8 cellular contexts compared by ENCODE assay signal in the genomic region with DNA sequence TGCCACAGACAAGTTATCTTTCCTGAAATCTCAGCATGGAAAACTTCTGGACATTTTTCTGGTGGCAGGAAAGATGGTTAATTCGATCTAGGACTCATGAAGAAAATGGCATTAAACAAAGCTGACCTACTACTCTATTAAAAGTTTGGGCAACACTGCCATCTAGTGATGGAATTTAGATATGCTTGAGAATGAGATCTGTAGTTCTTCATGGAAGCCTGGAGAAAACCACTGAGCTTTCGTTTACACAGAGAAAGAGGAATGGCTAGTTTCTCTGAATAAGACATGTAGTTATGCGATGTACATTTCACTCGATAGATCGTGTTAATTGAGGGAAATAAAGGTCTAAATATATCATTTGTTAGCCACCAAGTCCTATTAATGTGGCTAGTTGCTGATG. TPM values are rescaled to one million over a fixed set of nuclear protein-coding genes. Genes with fewer than 3 reads are reported as not detected.
DNase-seq lines count a peak whose midpoint lies in the region; ATAC-seq, FAIRE-seq and TF ChIP-seq lines count a peak whose summit lies in the region.

No MANE protein-coding gene starts in this region.

- POLR2A ChIA-PET in A549 (lab: Yijun Ruan, JAX) = no interaction called here
- POLR2A ChIA-PET in SK-N-SH (lab: Yijun Ruan, JAX) = no interaction called here

- H3K27me3 ChIP-seq in GM06990 (replicated peaks; ENCODE audit: control insufficient read depth, insufficient read depth, low read length) = no peaks in the 10 kb centered on the region; the same call in 1 of the 2 replicates
- H3K27me3 ChIP-seq in SK-N-SH (ENCODE audit: insufficient read depth) = peaks cover 7% of the 10 kb centered on the region; the same call in 1 of the 2 replicates
- peaks cover 20% of the 10 kb centered on the region for H3K27me3 ChIP-seq in osteoblast (ENCODE audit: insufficient read depth, low read length)

- H3K4me3 ChIP-seq in A549 (no peak overlapping the region), GM06990 (replicated peaks; ENCODE audit: low read depth, low read length) (no peak overlapping the region), SK-N-SH (ENCODE audit: low read depth in 2 of 2, low read length in 1 of 2) (no peak overlapping the region), fibroblast of mammary gland (ENCODE audit: control insufficient read depth, low read depth, low read length) (no peak overlapping the region), osteoblast (ENCODE audit: insufficient read depth, low read length) (no peak overlapping the region)

- no peaks in the 10 kb centered on the region for H3F3A ChIP-seq in SK-N-SH (replicated peaks; ENCODE audit: insufficient read depth)

- DNase-seq in A549 (ENCODE audit: low read depth in 1 of 2, low spot score in 1 of 2) (peak; percentile 33 to 54), GM06990 (ENCODE audit: extremely low read depth, insufficient read length) (peak; percentile 9), HCEC 1CT (peak; percentile 33), MV-4-11 (lab: John Stamatoyannopoulos, UW) (peak; percentile 61), SK-N-SH (peak; percentile 54), fibroblast of mammary gland (ENCODE audit: low read depth) (peak; percentile 75), osteoblast (ENCODE audit: insufficient read length, low spot score, missing footprints) (peak; percentile 72), HK-2 (ENCODE audit: unreplicated experiment) (no peak)

- H3K36me3 ChIP-seq in GM06990 (ENCODE audit: control insufficient read depth, insufficient read depth, low read length) (no peaks in the 10 kb centered on the region), SK-N-SH (replicated peaks in 1 of 2; ENCODE audit: control insufficient read depth in 1 of 2, insufficient read depth in 2 of 2, low read length in 1 of 2) (no peaks in the 10 kb centered on the region), osteoblast (ENCODE audit: insufficient read depth, low read length) (no peaks in the 10 kb centered on the region)

- H3K27ac ChIP-seq in A549 (no peak overlapping the region), SK-N-SH (ENCODE audit: low read depth in 2 of 2, low read length in 1 of 2) (no peak overlapping the region), osteoblast (ENCODE audit: low read depth, low read length) (no peak overlapping the region)

- peak; percentile 98 for FAIRE-seq in A549 (lab: Jason Lieb, UNC)

- H3K9ac ChIP-seq in SK-N-SH = no peak overlapping the region

- 5% methylated on average over 5 of the region's 5 CpGs for WGBS in A549 (ENCODE audit: missing lambda C conversion rate)
- 2% methylated on average over 5 of the region's 5 CpGs for WGBS in SK-N-SH (ENCODE audit: low lambda C conversion rate)

- peak; percentile 62 to 63; a peak in 4 of 5 replicates for TF ChIP-seq RAD21 in A549 (conservative IDR thresholded peaks at IDR 0.05 in 1 of 2, IDR thresholded peaks at IDR 0.05 in 1 of 2)
- TF ChIP-seq RAD21 in SK-N-SH (IDR thresholded peaks at IDR 0.05; ENCODE audit: low read length) = peak; percentile 79

- TF ChIP-seq CTCF in A549 (IDR thresholded peaks at IDR 0.05) (peak; percentile 62), GM06990 (IDR thresholded peaks at IDR 0.05; ENCODE audit: insufficient read depth, low read length, poor library complexity, severe bottlenecking) (peak; percentile 49), SK-N-SH (IDR thresholded peaks at IDR 0.05) (peak; percentile 72), fibroblast of mammary gland (conservative IDR thresholded peaks at IDR 0.05; ENCODE audit: control insufficient read depth, insufficient read depth, low read depth, low read length) (peak; percentile 59), osteoblast (IDR thresholded peaks at IDR 0.05; ENCODE audit: extremely low read depth, low read depth, low read length) (peak; percentile 63)

- no peak overlapping the region for H3K4me2 ChIP-seq in A549
- H3K4me2 ChIP-seq in SK-N-SH = no peak overlapping the region
- H3K4me2 ChIP-seq in osteoblast (ENCODE audit: insufficient read depth, low read length) = no peak overlapping the region

- H4K20me1 ChIP-seq in SK-N-SH (ENCODE audit: insufficient read depth) (no peaks in the 10 kb centered on the region), osteoblast (ENCODE audit: insufficient read depth, low read length) (no peaks in the 10 kb centered on the region)

- CTCF ChIA-PET in A549 (lab: Yijun Ruan, JAX) = interaction anchor here (0.6 to 3.2 kb wide), 25 partner anchors 8 to 1857 kb away, joined by 3 to 19 read pairs (median 5); no protein-coding TSS in a partner anchor
- CTCF ChIA-PET in SK-N-SH (lab: Yijun Ruan, JAX) = interaction anchor here (0.6 to 3.0 kb wide), 30 partner anchors 9 to 701 kb away, joined by 3 to 35 read pairs (median 5); no protein-coding TSS in a partner anchor

- TF ChIP-seq EP300 in A549 (IDR thresholded peaks at IDR 0.05) (no peak), SK-N-SH (IDR thresholded peaks at IDR 0.05; ENCODE audit: borderline replicate concordance in 1 of 2, low read depth in 1 of 2, low read length in 1 of 2) (no peak)

- H3K79me2 ChIP-seq in SK-N-SH (ENCODE audit: insufficient read depth) (no peaks in the 10 kb centered on the region), osteoblast (ENCODE audit: insufficient read depth, low read length) (no peaks in the 10 kb centered on the region)

- ATAC-seq in A549 = peak; percentile 85 to 91

- TF ChIP-seq POLR2A in A549 (IDR thresholded peaks at IDR 0.05; ENCODE audit: low read length) = no peak

- H2AFZ ChIP-seq in SK-N-SH (ENCODE audit: low read depth) (no peak overlapping the region), osteoblast (ENCODE audit: low read length) (no peak overlapping the region)

- H3K9me2 ChIP-seq in SK-N-SH = no peaks in the 10 kb centered on the region

- H3K4me1 ChIP-seq in A549 = peaks cover 6% of the 10 kb centered on the region; the same call in 1 of the 3 replicates
- H3K4me1 ChIP-seq in SK-N-SH (ENCODE audit: control insufficient read depth in 1 of 2, insufficient read depth in 2 of 2, low read depth in 1 of 2, low read length in 1 of 2) = no peaks in the 10 kb centered on the region
- H3K4me1 ChIP-seq in osteoblast (ENCODE audit: insufficient read depth, low read length) = no peaks in the 10 kb centered on the region

- H3K9me3 ChIP-seq in A549 (no peaks in the 10 kb centered on the region), SK-N-SH (no peaks in the 10 kb centered on the region), osteoblast (ENCODE audit: low read depth, low read length) (no peaks in the 10 kb centered on the region)

TF ChIP-seq in A549, 52 proteins besides CTCF, POLR2A, EP300 and RAD21:
- TF ChIP-seq ZSCAN20 (CRISPR knock-in tag; IDR thresholded peaks at IDR 0.05) (no peak), SMC3 (IDR thresholded peaks at IDR 0.05) (peak; percentile 37; the same call in 2 of the 3 replicates)

TF ChIP-seq in SK-N-SH, 30 proteins besides CTCF, POLR2A, EP300 and RAD21:
- TF ChIP-seq SMC3 (IDR thresholded peaks at IDR 0.05; ENCODE audit: low read depth, low read length) = peak; percentile 41; the same call in 1 of the 2 replicates
- TF ChIP-seq POLR2AphosphoS5 (IDR thresholded peaks at IDR 0.05; ENCODE audit: low read depth, low read length) = no peak

RNA-seq across cellular contexts. Expression of a gene that starts 51.7 kb away (rescaled TPM):
- polyA plus RNA-seq in A549 (2011; rRNA removed) = not detected in 2 replicates
- not detected in 2 replicates for polyA plus RNA-seq in A549 (2012; cell fraction: cytosol; rRNA removed)
- not detected in 2 replicates for polyA plus RNA-seq in A549 (2012; cell fraction: nucleus; rRNA removed)
- not detected in 3 replicates for polyA plus RNA-seq in A549 (2017; fragmentation: RNase III; extraction: RNeasy Plus Mini Kit Qiagen cat#74134 plus additional on column Dnase treatment)
- polyA minus RNA-seq in A549 (2011; rRNA and poly(A)+ RNA removed) = not detected in 2 replicates
- polyA plus RNA-seq in SK-N-SH (2012; rRNA removed) = 0.64 and 0.94 TPM in 2 replicates
- 0.76 and 0.80 TPM in 2 replicates for polyA plus RNA-seq in SK-N-SH (2012; cell fraction: cytosol; rRNA removed)
- polyA plus RNA-seq in SK-N-SH (2012; cell fraction: nucleus; rRNA removed) = 0.25 and 0.44 TPM in 2 replicates
- 8.0 and 25.9 TPM in 2 replicates for total RNA-seq in osteoblast
